8 cellular contexts compared by ENCODE assay signal in genomic region chr22:31313366-31314147, GRCh38. TPM values are rescaled to one million over a fixed set of nuclear protein-coding genes. Genes with fewer than 3 reads are reported as not detected.
A peak's percentile ranks its signal among the peaks of the same experiment; 100 is the strongest.
DNase-seq lines count a peak whose midpoint lies in the region; ATAC-seq and TF ChIP-seq lines count a peak whose summit lies in the region.

No MANE protein-coding gene starts in this region.

- ATAC-seq in gastrocnemius medialis (peak; percentile 78 to 83), HG03460 (IDR thresholded peaks at IDR 0.05; ENCODE audit: unreplicated experiment) (no peak), GM18861 (IDR thresholded peaks at IDR 0.05; ENCODE audit: unreplicated experiment) (no peak)

- H3K9me3 ChIP-seq in breast epithelium, result no peaks in the 10 kb centered on the region
- no peaks in the 10 kb centered on the region for H3K9me3 ChIP-seq in iPS-15b (ENCODE audit: control insufficient read depth, insufficient read depth, low read length)
- H3K9me3 ChIP-seq in gastrocnemius medialis, result no peaks in the 10 kb centered on the region

- in situ Hi-C loops in gastrocnemius medialis (cut with MboI; ENCODE audit: low sequenced_read_pairs in 4 of 4), result no loop called here

- H3K27ac ChIP-seq in breast epithelium (peak overlapping the region; percentile 92 to 94), gastrocnemius medialis (no peak overlapping the region)

- TF ChIP-seq CTCF in breast epithelium (IDR thresholded peaks at IDR 0.05) (peak; percentile 92 to 96 (median 94)), gastrocnemius medialis (IDR thresholded peaks at IDR 0.05 in 4 of 5, conservative IDR thresholded peaks at IDR 0.05 in 1 of 5) (peak; percentile 46 to 89 (median 78))

- intact Hi-C loops in breast epithelium (cut with DNase I; ENCODE audit: low total_unique reads), result no loop called here
- intact Hi-C loops in gastrocnemius medialis (cut with DNase I; ENCODE audit: low total_unique reads), result loop anchor here (2.0 kb wide), 1 partner anchor 19 kb away; no protein-coding TSS in a partner anchor

- DNase-seq in ELF-1 (ENCODE audit: low read depth, low spot score) (peak; percentile 93), NCI-H1092 treated with DMSO at 0.1 percent for 48 hours (lab: John Stamatoyannopoulos, UW) (peak; percentile 69), UCSD-AML1 (lab: John Stamatoyannopoulos, UW; ENCODE audit: unreplicated experiment) (peak; percentile 42), breast epithelium (ENCODE audit: low spot score in 2 of 2) (peak; percentile 89 to 94), gastrocnemius medialis (peak in 1 of 2 donors; percentile 53)

- H3K27me3 ChIP-seq in breast epithelium (no peaks in the 10 kb centered on the region), iPS-15b (ENCODE audit: control insufficient read depth, insufficient read depth, low read length) (no peaks in the 10 kb centered on the region), gastrocnemius medialis (no peaks in the 10 kb centered on the region)

- H3K4me3 ChIP-seq in breast epithelium, result peak overlapping the region in 1 of 3 donors; percentile 26
- no peak overlapping the region for H3K4me3 ChIP-seq in iPS-15b (ENCODE audit: low read depth, low read length)
- H3K4me3 ChIP-seq in gastrocnemius medialis, result no peak overlapping the region

- H3K36me3 ChIP-seq in breast epithelium, result no peaks in the 10 kb centered on the region
- H3K36me3 ChIP-seq in iPS-15b (ENCODE audit: control insufficient read depth, insufficient read depth, low read length), result no peaks in the 10 kb centered on the region
- H3K36me3 ChIP-seq in gastrocnemius medialis, result no peaks in the 10 kb centered on the region

- TF ChIP-seq POLR2A in breast epithelium (IDR thresholded peaks at IDR 0.05), result peak; percentile 10
- TF ChIP-seq POLR2A in gastrocnemius medialis (IDR thresholded peaks at IDR 0.05), result no peak

- peak overlapping the region; percentile 26 for H3K9ac ChIP-seq in iPS-15b (ENCODE audit: low read depth, low read length)

- H3K4me1 ChIP-seq in breast epithelium (peaks cover 0 to 3% of the 10 kb centered on the region in 2 donors), iPS-15b (ENCODE audit: control insufficient read depth, insufficient read depth, low read length) (peaks cover 4% of the 10 kb centered on the region), gastrocnemius medialis (peaks cover 0 to 8% of the 10 kb centered on the region in 2 donors)

RNA-seq across cellular contexts. Expression of gene PIK3IP1, which starts 21.3 kb away (rescaled TPM):
- total RNA-seq in breast epithelium (100 to 1,000 TPM in 1 of 3 donors, 10 to 100 TPM in 2; 43.3 to 109 (median 72.5) TPM), gastrocnemius medialis (10 to 100 TPM; 11.2 to 28.3 (median 14.5) TPM)

RNA-seq across cellular contexts. Expression of gene PATZ1, which starts 32.6 kb away (rescaled TPM):
- 10 to 100 TPM; 15.4 to 49.6 (median 40.6) TPM for total RNA-seq in breast epithelium
- 10 to 100 TPM in 1 of 4 donors, 1 to 10 TPM in 3; 8.4 to 11.5 (median 9.2) TPM for total RNA-seq in gastrocnemius medialis

Comparison
In these comparisons a context has a peak if more than half of its experiments do, and no peak if none do; other contexts are left out.
1. H3K27ac ChIP-seq: peak in breast epithelium (2 of 2); none in gastrocnemius medialis (0 of 4).
2. ATAC-seq: peak in gastrocnemius medialis (2 of 2); none in HG03460 (single experiment) and GM18861 (single experiment).